1 cellular context compared by ENCODE assay signal in genomic region chr1:155978325-155978972, GRCh38.
TF ChIP-seq lines count a peak whose summit lies in the region.

Gene ARHGEF2, minus strand, starts transcription at chr1:155978547. Its CDS starts 120 bp downstream, at chr1:155978427.

TF ChIP-seq in GM23338, 12 proteins besides CTCF, POLR2A, EP300 and RAD21 (continued from another document):
- TF ChIP-seq POLR2AphosphoS5 (IDR thresholded peaks at IDR 0.05; ENCODE audit: low read depth), result peak; percentile 56
